Comparison of ENCODE assay signal across 1 cellular context in the genomic region with DNA sequence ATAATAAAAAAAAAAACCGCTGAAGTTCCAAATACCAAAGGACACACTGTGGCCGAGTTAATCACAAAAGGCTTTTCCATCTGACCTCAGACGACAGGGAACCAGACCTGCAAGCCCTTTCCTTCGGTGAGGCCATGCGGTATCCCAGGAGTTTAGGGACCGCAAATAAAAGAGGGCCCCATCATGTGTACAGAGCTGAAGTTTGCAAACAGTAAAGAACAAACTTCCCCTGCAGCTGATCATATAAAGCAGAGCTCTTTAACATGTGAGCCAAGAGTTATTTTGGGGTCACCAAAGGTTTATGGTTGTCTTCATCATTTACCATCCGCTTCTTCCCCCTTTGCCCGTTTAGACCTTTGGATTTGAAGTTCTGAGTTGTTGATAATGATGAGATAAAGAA.
A peak's percentile ranks its signal among the peaks of the same experiment; 100 is the strongest.
TF ChIP-seq lines count a peak whose summit lies in the region.

No MANE protein-coding gene starts in this region.

TF ChIP-seq in HepG2, 621 proteins besides CTCF, POLR2A, EP300 and RAD21 (continued from another document and continues in another):
- TF ChIP-seq ZNF143 (CRISPR knock-in tag; IDR thresholded peaks at IDR 0.05) (no peak), FOXA1 (IDR thresholded peaks at IDR 0.05) (no peak), FOXA1 (CRISPR knock-in tag; IDR thresholded peaks at IDR 0.05) (peak; percentile 80), ZMYM4 (CRISPR knock-in tag; IDR thresholded peaks at IDR 0.05) (peak; percentile 34; the same call in 1 of the 2 replicates), ZNF772 (CRISPR knock-in tag; IDR thresholded peaks at IDR 0.05) (no peak), GLI4 (CRISPR knock-in tag; IDR thresholded peaks at IDR 0.05; ENCODE audit: borderline replicate concordance) (no peak), ELF3 (CRISPR knock-in tag; IDR thresholded peaks at IDR 0.05) (0 out of 2 replicates have a peak, but pooled peaks have one; percentile 22), ZNF124 (CRISPR knock-in tag; IDR thresholded peaks at IDR 0.05) (0 out of 2 replicates have a peak, but pooled peaks have one; percentile 26), SIX4 (CRISPR knock-in tag; IDR thresholded peaks at IDR 0.05) (no peak), AGO1 (IDR thresholded peaks at IDR 0.05; ENCODE audit: low read depth, low read length, poor library complexity, severe bottlenecking) (no peak), TGIF2 (CRISPR knock-in tag; IDR thresholded peaks at IDR 0.05) (0 out of 2 replicates have a peak, but pooled peaks have one; percentile 14), ARNT2 (CRISPR knock-in tag; IDR thresholded peaks at IDR 0.05; ENCODE audit: low read depth) (no peak), MED8 (CRISPR knock-in tag; IDR thresholded peaks at IDR 0.05; ENCODE audit: insufficient replicate concordance) (no peak), ZNF747 (CRISPR knock-in tag; IDR thresholded peaks at IDR 0.05; ENCODE audit: borderline replicate concordance) (no peak), FOXA3 (CRISPR knock-in tag; IDR thresholded peaks at IDR 0.05) (peak; percentile 88), SOX5 (CRISPR knock-in tag; IDR thresholded peaks at IDR 0.05; ENCODE audit: borderline replicate concordance) (peak; percentile 56; the same call in 1 of the 2 replicates), HDAC1 (CRISPR knock-in tag; IDR thresholded peaks at IDR 0.05) (peak; percentile 32; the same call in 1 of the 2 replicates), ARHGAP35 (CRISPR knock-in tag; IDR thresholded peaks at IDR 0.05; ENCODE audit: borderline replicate concordance) (no peak), EEA1 (CRISPR knock-in tag; IDR thresholded peaks at IDR 0.05; ENCODE audit: borderline replicate concordance) (no peak), TARDBP (CRISPR knock-in tag; IDR thresholded peaks at IDR 0.05) (peak; percentile 51; the same call in 1 of the 2 replicates), MNT (IDR thresholded peaks at IDR 0.05) (no peak), HMG20B (CRISPR knock-in tag; conservative IDR thresholded peaks at IDR 0.05) (no peak), NCOA2 (CRISPR knock-in tag; IDR thresholded peaks at IDR 0.05) (peak; percentile 67), FOXP1 (IDR thresholded peaks at IDR 0.05) (no peak), FOXP1 (CRISPR knock-in tag; IDR thresholded peaks at IDR 0.05) (peak; percentile 58), ZNF503 (CRISPR knock-in tag; IDR thresholded peaks at IDR 0.05) (0 out of 2 replicates have a peak, but pooled peaks have one; percentile 46), MED1 (CRISPR knock-in tag; IDR thresholded peaks at IDR 0.05) (peak; percentile 68), MEIS1 (CRISPR knock-in tag; IDR thresholded peaks at IDR 0.05; ENCODE audit: borderline replicate concordance) (no peak), PHF20 (CRISPR knock-in tag; IDR thresholded peaks at IDR 0.05) (no peak), PAXIP1 (CRISPR knock-in tag; conservative IDR thresholded peaks at IDR 0.05) (peak; percentile 86), MIXL1 (CRISPR knock-in tag; IDR thresholded peaks at IDR 0.05) (0 out of 2 replicates have a peak, but pooled peaks have one; percentile 32), YEATS4 (CRISPR knock-in tag; IDR thresholded peaks at IDR 0.05; ENCODE audit: borderline replicate concordance) (no peak), RXRA (CRISPR knock-in tag; IDR thresholded peaks at IDR 0.05) (peak; percentile 66; the same call in 1 of the 2 replicates), CENPT (CRISPR knock-in tag; IDR thresholded peaks at IDR 0.05; ENCODE audit: low read depth) (no peak), ATF7-NPFF (CRISPR knock-in tag; IDR thresholded peaks at IDR 0.05; ENCODE audit: low read depth) (0 out of 2 replicates have a peak, but pooled peaks have one; percentile 50), ZNF550 (CRISPR knock-in tag; IDR thresholded peaks at IDR 0.05; ENCODE audit: borderline replicate concordance) (no peak), TCF7 (IDR thresholded peaks at IDR 0.05; ENCODE audit: low read depth) (0 out of 2 replicates have a peak, but pooled peaks have one; percentile 22), PCBP1 (IDR thresholded peaks at IDR 0.05; ENCODE audit: borderline replicate concordance, low read depth, low read length) (no peak), ZNF354B (CRISPR knock-in tag; IDR thresholded peaks at IDR 0.05) (no peak), ZNF597 (CRISPR knock-in tag; IDR thresholded peaks at IDR 0.05) (no peak), ERF (CRISPR knock-in tag; IDR thresholded peaks at IDR 0.05) (0 out of 2 replicates have a peak, but pooled peaks have one; percentile 41), IKZF5 (CRISPR knock-in tag; IDR thresholded peaks at IDR 0.05) (0 out of 2 replicates have a peak, but pooled peaks have one; percentile 43)
- TF ChIP-seq, protein P1, sequence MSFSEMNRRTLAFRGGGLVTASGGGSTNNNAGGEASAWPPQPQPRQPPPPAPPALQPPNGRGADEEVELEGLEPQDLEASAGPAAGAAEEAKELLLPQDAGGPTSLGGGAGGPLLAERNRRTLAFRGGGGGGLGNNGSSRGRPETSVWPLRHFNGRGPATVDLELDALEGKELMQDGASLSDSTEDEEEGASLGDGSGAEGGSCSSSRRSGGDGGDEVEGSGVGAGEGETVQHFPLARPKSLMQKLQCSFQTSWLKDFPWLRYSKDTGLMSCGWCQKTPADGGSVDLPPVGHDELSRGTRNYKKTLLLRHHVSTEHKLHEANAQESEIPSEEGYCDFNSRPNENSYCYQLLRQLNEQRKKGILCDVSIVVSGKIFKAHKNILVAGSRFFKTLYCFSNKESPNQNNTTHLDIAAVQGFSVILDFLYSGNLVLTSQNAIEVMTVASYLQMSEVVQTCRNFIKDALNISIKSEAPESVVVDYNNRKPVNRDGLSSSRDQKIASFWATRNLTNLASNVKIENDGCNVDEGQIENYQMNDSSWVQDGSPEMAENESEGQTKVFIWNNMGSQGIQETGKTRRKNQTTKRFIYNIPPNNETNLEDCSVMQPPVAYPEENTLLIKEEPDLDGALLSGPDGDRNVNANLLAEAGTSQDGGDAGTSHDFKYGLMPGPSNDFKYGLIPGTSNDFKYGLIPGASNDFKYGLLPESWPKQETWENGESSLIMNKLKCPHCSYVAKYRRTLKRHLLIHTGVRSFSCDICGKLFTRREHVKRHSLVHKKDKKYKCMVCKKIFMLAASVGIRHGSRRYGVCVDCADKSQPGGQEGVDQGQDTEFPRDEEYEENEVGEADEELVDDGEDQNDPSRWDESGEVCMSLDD (CRISPR knock-in tag; IDR thresholded peaks at IDR 0.05; ENCODE audit: borderline replicate concordance), result 0 out of 2 replicates have a peak, but pooled peaks have one; percentile 49
- TF ChIP-seq, protein P2, sequence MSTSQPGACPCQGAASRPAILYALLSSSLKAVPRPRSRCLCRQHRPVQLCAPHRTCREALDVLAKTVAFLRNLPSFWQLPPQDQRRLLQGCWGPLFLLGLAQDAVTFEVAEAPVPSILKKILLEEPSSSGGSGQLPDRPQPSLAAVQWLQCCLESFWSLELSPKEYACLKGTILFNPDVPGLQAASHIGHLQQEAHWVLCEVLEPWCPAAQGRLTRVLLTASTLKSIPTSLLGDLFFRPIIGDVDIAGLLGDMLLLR (CRISPR knock-in tag; IDR thresholded peaks at IDR 0.05), result no peak
- TF ChIP-seq, protein P3, sequence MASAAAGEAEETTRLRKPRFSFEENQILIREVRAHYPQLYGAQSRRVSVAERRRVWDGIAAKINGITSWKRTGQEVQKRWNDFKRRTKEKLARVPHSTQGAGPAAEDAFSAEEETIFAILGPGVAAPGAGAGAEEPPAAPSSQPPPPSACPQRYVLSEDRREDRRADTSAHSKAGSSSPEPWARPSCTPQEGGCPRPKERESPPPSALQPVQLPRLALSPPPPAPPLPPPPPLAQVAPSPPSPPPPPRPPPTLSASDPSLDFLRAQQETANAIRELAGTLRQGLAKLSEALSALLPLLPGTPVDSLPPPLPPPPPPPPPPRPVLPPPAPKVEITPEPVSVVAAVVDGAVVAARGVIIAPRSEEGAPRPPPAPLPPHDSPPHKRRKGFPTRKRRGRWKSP (CRISPR knock-in tag; IDR thresholded peaks at IDR 0.05), result peak; percentile 47; the same call in 1 of the 2 replicates
- TF ChIP-seq, protein P4, sequence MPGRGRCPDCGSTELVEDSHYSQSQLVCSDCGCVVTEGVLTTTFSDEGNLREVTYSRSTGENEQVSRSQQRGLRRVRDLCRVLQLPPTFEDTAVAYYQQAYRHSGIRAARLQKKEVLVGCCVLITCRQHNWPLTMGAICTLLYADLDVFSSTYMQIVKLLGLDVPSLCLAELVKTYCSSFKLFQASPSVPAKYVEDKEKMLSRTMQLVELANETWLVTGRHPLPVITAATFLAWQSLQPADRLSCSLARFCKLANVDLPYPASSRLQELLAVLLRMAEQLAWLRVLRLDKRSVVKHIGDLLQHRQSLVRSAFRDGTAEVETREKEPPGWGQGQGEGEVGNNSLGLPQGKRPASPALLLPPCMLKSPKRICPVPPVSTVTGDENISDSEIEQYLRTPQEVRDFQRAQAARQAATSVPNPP (CRISPR knock-in tag; IDR thresholded peaks at IDR 0.05), result 0 out of 2 replicates have a peak, but pooled peaks have one; percentile 37
